In genomic region chr16:166375-167116, GRCh38 we compare ENCODE assay signal across 16 cellular contexts. TPM values are rescaled to one million over a fixed set of nuclear protein-coding genes. Genes with fewer than 3 reads are reported as not detected.
DNase-seq lines count a peak whose midpoint lies in the region; ATAC-seq and TF ChIP-seq lines count a peak whose summit lies in the region.
"Had no signal": no experiment of that assay in that cellular context is flagged by ENCODE, and none has a peak within 500 bp of the region (broad histone marks: within the 10 kb centered on the region; RNA-seq: fewer than 3 reads in every experiment).

No MANE protein-coding gene starts in this region.

- H3K36me3 ChIP-seq in esophagus muscularis mucosa (no peaks in the 10 kb centered on the region), neural progenitor cell (no peaks in the 10 kb centered on the region)
- H3K36me3 ChIP-seq: thoracic aorta had no signal

- TF ChIP-seq EP300 in esophagus muscularis mucosa (IDR thresholded peaks at IDR 0.05): no peak

- no peaks in the 10 kb centered on the region for H3K79me2 ChIP-seq in neural progenitor cell (ENCODE audit: low read depth)

- CTCF ChIA-PET in activated CD4-positive, alpha-beta memory T cell treated with anti-CD3 and anti-CD28 coated beads, Interleukin-2, amount 10 ng/mL, durations not matched to agents 7 days and 5 days (lab: Charles Lee): no interaction called here

- H2AFZ ChIP-seq in neural progenitor cell (replicated peaks): no peak overlapping the region

- in situ Hi-C loops in KBM-7 (cut with MboI; ENCODE audit: low pct_unique_long_range_greater_than_20kb, low sequenced_read_pairs): no loop called here

- intact Hi-C loops in esophagus muscularis mucosa (cut with DNase I): no loop called here

- peak overlapping the region in 3 of 4 donors; percentile 17 to 31 (median 25) for H3K4me3 ChIP-seq in esophagus muscularis mucosa
- H3K4me3 ChIP-seq in neural progenitor cell: no peak overlapping the region

- H3F3A ChIP-seq in neural progenitor cell (ENCODE audit: low read depth): peaks cover 10% of the 10 kb centered on the region

- H3K27me3 ChIP-seq in esophagus muscularis mucosa (peaks cover 10 to 89% (median 52%) of the 10 kb centered on the region in 4 donors), neural progenitor cell (peaks cover 84% of the 10 kb centered on the region)

- 8% methylated on average over 18 of the region's 45 CpGs for WGBS in esophagus muscularis mucosa

- H3K4me1 ChIP-seq in esophagus muscularis mucosa (peaks cover 19 to 21% (median 20%) of the 10 kb centered on the region in 4 donors), neural progenitor cell (peaks cover 11% of the 10 kb centered on the region)
- H3K4me1 ChIP-seq: Caco-2 had no signal

- no peaks in the 10 kb centered on the region for H3K9me3 Mint-ChIP-seq in activated T-cell treated with anti-CD3 and anti-CD28 coated beads, Interleukin-2, amount 50 U/mL, for 72 hours
- H3K9me3 Mint-ChIP-seq in neural progenitor cell (peaks cover 5% of the 10 kb centered on the region), endothelial cell (ENCODE audit: unreplicated experiment) (no peaks in the 10 kb centered on the region)
- no peaks in the 10 kb centered on the region for H3K9me3 Mint-ChIP-seq in activated CD4-positive, alpha-beta memory T cell treated with anti-CD3 and anti-CD28 coated beads, Interleukin-2, amount 10 ng/mL, durations not matched to agents 7 days and 5 days

- H3K4me2 ChIP-seq in neural progenitor cell: no peak overlapping the region

- TF ChIP-seq POLR2A in esophagus muscularis mucosa (IDR thresholded peaks at IDR 0.05; ENCODE audit: low read depth): no peak

- POLR2A ChIA-PET in activated CD4-positive, alpha-beta memory T cell treated with anti-CD3 and anti-CD28 coated beads, Interleukin-2, amount 10 ng/mL, durations not matched to agents 7 days and 5 days (lab: Charles Lee): no interaction called here

- ATAC-seq in activated T-cell treated with anti-CD3 and anti-CD28 coated beads, Interleukin-2, amount 50 U/mL, for 72 hours (replicated peaks in 1 of 2): no peak
- no peak for ATAC-seq in HG03432 (IDR thresholded peaks at IDR 0.05; ENCODE audit: unreplicated experiment)

- H3K27ac Mint-ChIP-seq in activated T-cell treated with anti-CD3 and anti-CD28 coated beads, Interleukin-2, amount 50 U/mL, for 72 hours: no peak overlapping the region
- H3K27ac Mint-ChIP-seq in neural progenitor cell (no peak overlapping the region), endothelial cell (ENCODE audit: unreplicated experiment) (no peak overlapping the region)
- H3K27ac Mint-ChIP-seq in activated CD4-positive, alpha-beta memory T cell treated with anti-CD3 and anti-CD28 coated beads, Interleukin-2, amount 10 ng/mL, durations not matched to agents 7 days and 5 days: no peak overlapping the region

- peak overlapping the region; percentile 65 to 79 for H3K4me3 Mint-ChIP-seq in activated T-cell treated with anti-CD3 and anti-CD28 coated beads, Interleukin-2, amount 50 U/mL, for 72 hours
- no peak overlapping the region for H3K4me3 Mint-ChIP-seq in neural progenitor cell
- no peak overlapping the region for H3K4me3 Mint-ChIP-seq in endothelial cell (ENCODE audit: unreplicated experiment)
- H3K4me3 Mint-ChIP-seq in activated CD4-positive, alpha-beta memory T cell treated with anti-CD3 and anti-CD28 coated beads, Interleukin-2, amount 10 ng/mL, durations not matched to agents 7 days and 5 days: no peak overlapping the region

- H3K9me3 ChIP-seq in esophagus muscularis mucosa: no peaks in the 10 kb centered on the region
- no peaks in the 10 kb centered on the region for H3K9me3 ChIP-seq in neural progenitor cell (ENCODE audit: low read depth)
- H3K9me3 ChIP-seq: Caco-2, thoracic aorta had no signal

- H3K36me3 Mint-ChIP-seq in activated T-cell treated with anti-CD3 and anti-CD28 coated beads, Interleukin-2, amount 50 U/mL, for 72 hours (ENCODE audit: insufficient read depth in 2 of 2): no peaks in the 10 kb centered on the region
- H3K36me3 Mint-ChIP-seq in neural progenitor cell: peaks cover 3% of the 10 kb centered on the region
- peaks cover 3% of the 10 kb centered on the region for H3K36me3 Mint-ChIP-seq in endothelial cell (ENCODE audit: low read depth, unreplicated experiment)
- no peaks in the 10 kb centered on the region for H3K36me3 Mint-ChIP-seq in activated CD4-positive, alpha-beta memory T cell treated with anti-CD3 and anti-CD28 coated beads, Interleukin-2, amount 10 ng/mL, durations not matched to agents 7 days and 5 days (ENCODE audit: low read depth)

- no peak for DNase-seq in activated T-cell treated with anti-CD3 and anti-CD28 coated beads, Interleukin-2, amount 50 U/mL, for 72 hours
- DNase-seq in activated T-cell treated with anti-CD3 and anti-CD28 coated beads, Interleukin-2, amount 50 U/mL, for 48 hours: no peak
- DNase-seq in KBM-7: peak; percentile 43
- DNase-seq in esophagus muscularis mucosa (ENCODE audit: extremely low spot score): no peak
- DNase-seq in neural progenitor cell (ENCODE audit: low spot score): peak; percentile 43
- no peak for DNase-seq in endothelial cell (ENCODE audit: low spot score)
- no peak for DNase-seq in activated CD4-positive, alpha-beta memory T cell treated with anti-CD3 and anti-CD28 coated beads, Interleukin-2, amount 10 ng/mL, durations not matched to agents 7 days and 5 days
- DNase-seq: activated CD4-positive, alpha-beta T cell treated with anti-CD3 and anti-CD28 coated beads for 1 hour; Caco-2 had no signal

- H3K27ac ChIP-seq in esophagus muscularis mucosa (replicated peaks in 1 of 4) (no peak overlapping the region), neural progenitor cell (no peak overlapping the region)
- H3K27ac ChIP-seq: epithelial cell of prostate, HL-60 had no signal

- peaks cover 10% of the 10 kb centered on the region for H3K4me1 Mint-ChIP-seq in activated T-cell treated with anti-CD3 and anti-CD28 coated beads, Interleukin-2, amount 50 U/mL, for 72 hours (ENCODE audit: low read depth)
- H3K4me1 Mint-ChIP-seq in neural progenitor cell: peaks cover 3% of the 10 kb centered on the region
- H3K4me1 Mint-ChIP-seq in endothelial cell (ENCODE audit: unreplicated experiment): no peaks in the 10 kb centered on the region
- peaks cover 8% of the 10 kb centered on the region for H3K4me1 Mint-ChIP-seq in activated CD4-positive, alpha-beta memory T cell treated with anti-CD3 and anti-CD28 coated beads, Interleukin-2, amount 10 ng/mL, durations not matched to agents 7 days and 5 days

- TF ChIP-seq CTCF in esophagus muscularis mucosa (IDR thresholded peaks at IDR 0.05) (no peak), neural progenitor cell (IDR thresholded peaks at IDR 0.05) (no peak), endothelial cell (IDR thresholded peaks at IDR 0.05; ENCODE audit: unreplicated experiment) (no peak)

- peaks cover 56% of the 10 kb centered on the region for H3K27me3 Mint-ChIP-seq in activated T-cell treated with anti-CD3 and anti-CD28 coated beads, Interleukin-2, amount 50 U/mL, for 72 hours (ENCODE audit: low read depth)
- H3K27me3 Mint-ChIP-seq in neural progenitor cell (ENCODE audit: insufficient read depth, low read depth) (peaks cover 66% of the 10 kb centered on the region), endothelial cell (ENCODE audit: unreplicated experiment) (peaks cover 27% of the 10 kb centered on the region)
- H3K27me3 Mint-ChIP-seq in activated CD4-positive, alpha-beta memory T cell treated with anti-CD3 and anti-CD28 coated beads, Interleukin-2, amount 10 ng/mL, durations not matched to agents 7 days and 5 days: peaks cover 50% of the 10 kb centered on the region

- H3K9ac ChIP-seq in neural progenitor cell: no peak overlapping the region

- H4K20me1 ChIP-seq in neural progenitor cell (ENCODE audit: low read depth): peaks cover 56% of the 10 kb centered on the region

RNA-seq across cellular contexts. Expression of gene HBM, which starts 0.8 kb away (rescaled TPM):
- not detected for total RNA-seq in activated T-cell treated with anti-CD3 and anti-CD28 coated beads, Interleukin-2, amount 50 U/mL, for 72 hours
- total RNA-seq in esophagus muscularis mucosa (1 to 10 TPM in 1 of 4 donors, not detected in 3; 3.8 TPM), neural progenitor cell (ENCODE audit: low replicate concordance) (not detected in 2 replicates), endothelial cell (ENCODE audit: unreplicated experiment) (not detected)
- total RNA-seq in activated CD4-positive, alpha-beta memory T cell treated with anti-CD3 and anti-CD28 coated beads, Interleukin-2, amount 10 ng/mL, durations not matched to agents 7 days and 5 days: not detected
- total RNA-seq: Caco-2, G401, glomerular endothelial cell, pulmonary artery endothelial cell, thoracic aorta had no signal

RNA-seq across cellular contexts. Expression of gene HBA2, which starts 6.1 kb away (rescaled TPM):
- total RNA-seq in activated T-cell treated with anti-CD3 and anti-CD28 coated beads, Interleukin-2, amount 50 U/mL, for 72 hours: not detected
- total RNA-seq in esophagus muscularis mucosa: 1,000 to 10,000 TPM in 1 of 4 donors, 100 to 1,000 TPM in 1, 10 to 100 TPM in 1, 1 to 10 TPM in 1; 1.7 to 1,686 (median 156) TPM
- not detected in 2 replicates for total RNA-seq in neural progenitor cell (ENCODE audit: low replicate concordance)
- total RNA-seq in endothelial cell (ENCODE audit: unreplicated experiment): not detected
- not detected for total RNA-seq in activated CD4-positive, alpha-beta memory T cell treated with anti-CD3 and anti-CD28 coated beads, Interleukin-2, amount 10 ng/mL, durations not matched to agents 7 days and 5 days
- total RNA-seq: G401, glomerular endothelial cell, pulmonary artery endothelial cell had no signal

RNA-seq across cellular contexts. Expression of gene HBA1, which starts 9.9 kb away (rescaled TPM):
- 1 to 10 TPM in 1 of 2 donors, not detected in 1; 1.1 TPM for total RNA-seq in activated T-cell treated with anti-CD3 and anti-CD28 coated beads, Interleukin-2, amount 50 U/mL, for 72 hours
- 100 to 1,000 TPM in 1 of 4 donors, 10 to 100 TPM in 2, not detected in 1; 72.4 to 906 (median 98.6) TPM for total RNA-seq in esophagus muscularis mucosa
- not detected in 2 replicates for total RNA-seq in neural progenitor cell (ENCODE audit: low replicate concordance)
- not detected for total RNA-seq in endothelial cell (ENCODE audit: unreplicated experiment)
- total RNA-seq in activated CD4-positive, alpha-beta memory T cell treated with anti-CD3 and anti-CD28 coated beads, Interleukin-2, amount 10 ng/mL, durations not matched to agents 7 days and 5 days: not detected
- total RNA-seq: G401, glomerular endothelial cell, pulmonary artery endothelial cell had no signal

RNA-seq across cellular contexts. Expression of gene HBQ1, which starts 13.7 kb away (rescaled TPM):
- not detected for total RNA-seq in activated T-cell treated with anti-CD3 and anti-CD28 coated beads, Interleukin-2, amount 50 U/mL, for 72 hours
- total RNA-seq in esophagus muscularis mucosa (1 to 10 TPM in 1 of 4 donors, not detected in 3; 1.2 TPM), neural progenitor cell (ENCODE audit: low replicate concordance) (3.8 TPM in 1 of 2 replicates, not detected in the other), endothelial cell (ENCODE audit: unreplicated experiment) (not detected)
- total RNA-seq in activated CD4-positive, alpha-beta memory T cell treated with anti-CD3 and anti-CD28 coated beads, Interleukin-2, amount 10 ng/mL, durations not matched to agents 7 days and 5 days: not detected
- total RNA-seq: thoracic aorta had no signal

RNA-seq across cellular contexts. Expression of gene HBZ, which starts 14.1 kb away (rescaled TPM):
- total RNA-seq in activated T-cell treated with anti-CD3 and anti-CD28 coated beads, Interleukin-2, amount 50 U/mL, for 72 hours: not detected
- total RNA-seq in esophagus muscularis mucosa (not detected), neural progenitor cell (ENCODE audit: low replicate concordance) (not detected in 2 replicates), endothelial cell (ENCODE audit: unreplicated experiment) (not detected)
- not detected for total RNA-seq in activated CD4-positive, alpha-beta memory T cell treated with anti-CD3 and anti-CD28 coated beads, Interleukin-2, amount 10 ng/mL, durations not matched to agents 7 days and 5 days
- total RNA-seq: Caco-2, G401, glomerular endothelial cell, pulmonary artery endothelial cell, thoracic aorta had no signal

Comparison
In these comparisons a context has a peak if more than half of its experiments do, and no peak if none do; other contexts are left out.
1. DNase-seq: peak in KBM-7 (single experiment) and neural progenitor cell (single experiment); none in activated T-cell treated with anti-CD3 and anti-CD28 coated beads, Interleukin-2, amount 50 U/mL, for 72 hours (0 of 2), activated T-cell treated with anti-CD3 and anti-CD28 coated beads, Interleukin-2, amount 50 U/mL, for 48 hours (0 of 2), esophagus muscularis mucosa (single experiment), endothelial cell (single experiment) and activated CD4-positive, alpha-beta memory T cell treated with anti-CD3 and anti-CD28 coated beads, Interleukin-2, amount 10 ng/mL, durations not matched to agents 7 days and 5 days (single experiment).
2. H3K4me3 Mint-ChIP-seq: peak in activated T-cell treated with anti-CD3 and anti-CD28 coated beads, Interleukin-2, amount 50 U/mL, for 72 hours (2 of 2); none in neural progenitor cell (single experiment), endothelial cell (single experiment) and activated CD4-positive, alpha-beta memory T cell treated with anti-CD3 and anti-CD28 coated beads, Interleukin-2, amount 10 ng/mL, durations not matched to agents 7 days and 5 days (single experiment).